Comparison of ENCODE assay signal across 23 cellular contexts in genomic region chr2:192119536-192119935, GRCh38.
DNase-seq lines count a peak whose midpoint lies in the region; ATAC-seq, FAIRE-seq and TF ChIP-seq lines count a peak whose summit lies in the region.
"Had no signal": no experiment of that assay in that cellular context is flagged by ENCODE, and none has a peak within 500 bp of the region (broad histone marks: within the 10 kb centered on the region; RNA-seq: fewer than 3 reads in every experiment).

No MANE protein-coding gene starts in this region.

- no peak overlapping the region for H3K9ac ChIP-seq in endothelial cell of umbilical vein (replicated peaks; ENCODE audit: extremely low read depth, insufficient read depth, low read length)
- H3K9ac ChIP-seq: BLaER1, SK-N-SH had no signal

- H2AFZ ChIP-seq in endothelial cell of umbilical vein (ENCODE audit: low read depth, low read length) (no peak overlapping the region), GM23338 (no peak overlapping the region)

- dilution Hi-C loops in endothelial cell of umbilical vein (cut with MboI; ENCODE audit: extremely low pct_ligation_motif_present, low sequenced_read_pairs): no loop called here

- no peaks in the 10 kb centered on the region for H3F3A ChIP-seq in GM23338 (replicated peaks; ENCODE audit: low read depth)

- intact Hi-C loops in endothelial cell of umbilical vein (cut with micrococcal nuclease): no loop called here

- POLR2A ChIA-PET in endothelial cell of umbilical vein (lab: Charles Lee): no interaction called here
- POLR2A ChIA-PET in activated CD4-positive, alpha-beta memory T cell treated with anti-CD3 and anti-CD28 coated beads, Interleukin-2, amount 10 ng/mL, durations not matched to agents 7 days and 5 days (lab: Charles Lee): no interaction called here

- no TSS peak for BruUV-seq in endothelial cell of umbilical vein (replicated peaks; lab: Mats Ljungman, UMichigan)

- H3K4me1 Mint-ChIP-seq in GM23338: no peaks in the 10 kb centered on the region
- H3K4me1 Mint-ChIP-seq in activated CD4-positive, alpha-beta memory T cell treated with anti-CD3 and anti-CD28 coated beads, Interleukin-2, amount 10 ng/mL, durations not matched to agents 7 days and 5 days: no peaks in the 10 kb centered on the region

- H3K4me3 ChIP-seq in endothelial cell of umbilical vein (replicated peaks in 1 of 3; ENCODE audit: insufficient read depth in 1 of 3, low read depth in 1 of 3, low read length in 3 of 3) (no peak overlapping the region), GM23338 (no peak overlapping the region)
- H3K4me3 ChIP-seq: BLaER1, MG63, Peyer's patch had no signal

- H3K27me3 ChIP-seq in endothelial cell of umbilical vein (ENCODE audit: control insufficient read depth in 2 of 2, insufficient read depth in 2 of 2, low read length in 2 of 2) (no peaks in the 10 kb centered on the region), GM23338 (ENCODE audit: insufficient read depth) (no peaks in the 10 kb centered on the region)
- H3K27me3 ChIP-seq: BLaER1, MG63, Peyer's patch had no signal

- H3K27ac ChIP-seq in endothelial cell of umbilical vein (ENCODE audit: insufficient read depth, low read depth, low read length): no peak overlapping the region
- no peak overlapping the region for H3K27ac ChIP-seq in GM23338 (ENCODE audit: low read depth)
- H3K27ac ChIP-seq: BLaER1, Peyer's patch had no signal

- no peak for TF ChIP-seq CTCF in endothelial cell of umbilical vein (IDR thresholded peaks at IDR 0.05; ENCODE audit: extremely low read depth in 1 of 2, insufficient read depth in 1 of 2, low read depth in 1 of 2, low read length in 2 of 2)
- no peak for TF ChIP-seq CTCF in GM23338 (conservative IDR thresholded peaks at IDR 0.05; ENCODE audit: low read depth in 2 of 2)
- no peak for TF ChIP-seq CTCF in D721Med (IDR thresholded peaks at IDR 0.05; ENCODE audit: insufficient read depth, missing control alignments)

- H3K79me2 ChIP-seq in endothelial cell of umbilical vein (ENCODE audit: control insufficient read depth, insufficient read depth, low read length) (no peaks in the 10 kb centered on the region), GM23338 (replicated peaks; ENCODE audit: insufficient read depth) (no peaks in the 10 kb centered on the region)

- H3K4me1 ChIP-seq in endothelial cell of umbilical vein (ENCODE audit: control insufficient read depth, extremely low read depth, insufficient read depth, low read length): no peaks in the 10 kb centered on the region
- H3K4me1 ChIP-seq in GM23338 (ENCODE audit: insufficient read depth): no peaks in the 10 kb centered on the region
- H3K4me1 ChIP-seq: BLaER1, Peyer's patch had no signal

- no peaks in the 10 kb centered on the region; the same call in 1 of the 2 replicates for H3K9me2 ChIP-seq in GM23338 (ENCODE audit: insufficient read depth)
- H3K9me2 ChIP-seq: SK-N-SH had no signal

- H3K36me3 Mint-ChIP-seq in GM23338 (ENCODE audit: low read depth): peaks cover 16% of the 10 kb centered on the region; the same call in 2 of the 3 replicates
- H3K36me3 Mint-ChIP-seq in activated CD4-positive, alpha-beta memory T cell treated with anti-CD3 and anti-CD28 coated beads, Interleukin-2, amount 10 ng/mL, durations not matched to agents 7 days and 5 days (ENCODE audit: low read depth): no peaks in the 10 kb centered on the region
- H3K36me3 Mint-ChIP-seq: CD4-positive, CD25-positive, alpha-beta regulatory T cell had no signal

- H3K9me1 ChIP-seq in endothelial cell of umbilical vein (replicated peaks; ENCODE audit: control insufficient read depth, extremely low read depth, insufficient read depth, low read length): no peaks in the 10 kb centered on the region

- no peak overlapping the region for H3K27ac Mint-ChIP-seq in GM23338
- no peak overlapping the region for H3K27ac Mint-ChIP-seq in activated CD4-positive, alpha-beta memory T cell treated with anti-CD3 and anti-CD28 coated beads, Interleukin-2, amount 10 ng/mL, durations not matched to agents 7 days and 5 days
- H3K27ac Mint-ChIP-seq: CD4-positive, CD25-positive, alpha-beta regulatory T cell had no signal

- FAIRE-seq in GM12891 (lab: Jason Lieb, UNC) (no peak), endothelial cell of umbilical vein (lab: Jason Lieb, UNC) (no peak), D721Med (lab: Jason Lieb, UNC) (no peak)
- FAIRE-seq: GM12892, GM19239 had no signal

- no peaks in the 10 kb centered on the region for H3K27me3 Mint-ChIP-seq in GM23338 (ENCODE audit: insufficient read depth, low read depth, poor library complexity)
- peaks cover 12% of the 10 kb centered on the region for H3K27me3 Mint-ChIP-seq in activated CD4-positive, alpha-beta memory T cell treated with anti-CD3 and anti-CD28 coated beads, Interleukin-2, amount 10 ng/mL, durations not matched to agents 7 days and 5 days

- no peak overlapping the region for H3K4me2 ChIP-seq in endothelial cell of umbilical vein (ENCODE audit: insufficient read depth, low read length)
- no peak overlapping the region for H3K4me2 ChIP-seq in GM23338
- H3K4me2 ChIP-seq: BLaER1, SK-N-SH had no signal

- CTCF ChIA-PET in endothelial cell of umbilical vein (lab: Charles Lee): interaction anchor here (1.2 kb wide), 1 partner anchor 43 kb away, joined by 7 read pairs; no protein-coding TSS in a partner anchor
- CTCF ChIA-PET in activated CD4-positive, alpha-beta memory T cell treated with anti-CD3 and anti-CD28 coated beads, Interleukin-2, amount 10 ng/mL, durations not matched to agents 7 days and 5 days (lab: Charles Lee): no interaction called here

- H3K9me3 ChIP-seq in endothelial cell of umbilical vein (replicated peaks; ENCODE audit: control insufficient read depth, insufficient read depth, low read length): no peaks in the 10 kb centered on the region
- H3K9me3 ChIP-seq: Peyer's patch, SK-N-SH had no signal

- H4K20me1 ChIP-seq in endothelial cell of umbilical vein (replicated peaks; ENCODE audit: control insufficient read depth, extremely low read depth, insufficient read depth, low read length): no peaks in the 10 kb centered on the region
- no peaks in the 10 kb centered on the region for H4K20me1 ChIP-seq in GM23338 (replicated peaks; ENCODE audit: insufficient read depth)
- H4K20me1 ChIP-seq: BLaER1 had no signal

- TF ChIP-seq POLR2A in GM12891 (IDR thresholded peaks at IDR 0.05; ENCODE audit: low read depth, low read length) (no peak), endothelial cell of umbilical vein (IDR thresholded peaks at IDR 0.05; ENCODE audit: low read depth, low read length) (no peak)

- DNase-seq in GM12891 (ENCODE audit: insufficient read length, low spot score) (no peak), NCI-H460 (ENCODE audit: extremely low read depth, low read depth) (peak; percentile 11), endothelial cell of umbilical vein (ENCODE audit: low read depth, low spot score) (peak; percentile 45), putamen (ENCODE audit: low spot score) (peak; percentile 30), GM23338 (ENCODE audit: low spot score) (no peak), D721Med (ENCODE audit: insufficient read length, low spot score) (no peak)
- DNase-seq in activated CD4-positive, alpha-beta memory T cell treated with anti-CD3 and anti-CD28 coated beads, Interleukin-2, amount 10 ng/mL, durations not matched to agents 7 days and 5 days: no peak
- DNase-seq: CD4-positive, CD25-positive, alpha-beta regulatory T cell; DMS53; H7; IMR-90; KG1; MG63; NCI-H2029; NCI-H510A; NCI-H69; OCI-M1; Peyer's patch; SK-N-SH; SW 1271 had no signal

- H3K4me3 Mint-ChIP-seq in GM23338: no peak overlapping the region
- H3K4me3 Mint-ChIP-seq in activated CD4-positive, alpha-beta memory T cell treated with anti-CD3 and anti-CD28 coated beads, Interleukin-2, amount 10 ng/mL, durations not matched to agents 7 days and 5 days: no peak overlapping the region
- H3K4me3 Mint-ChIP-seq: CD4-positive, CD25-positive, alpha-beta regulatory T cell had no signal

- no peak for ATAC-seq in GM23338

- H3K9me3 Mint-ChIP-seq in GM23338: peaks cover 16% of the 10 kb centered on the region
- H3K9me3 Mint-ChIP-seq in activated CD4-positive, alpha-beta memory T cell treated with anti-CD3 and anti-CD28 coated beads, Interleukin-2, amount 10 ng/mL, durations not matched to agents 7 days and 5 days: no peaks in the 10 kb centered on the region

- H3K36me3 ChIP-seq in endothelial cell of umbilical vein (ENCODE audit: control insufficient read depth in 2 of 2, extremely low read depth in 1 of 2, insufficient read depth in 2 of 2, low read length in 2 of 2) (no peaks in the 10 kb centered on the region), GM23338 (ENCODE audit: insufficient read depth) (no peaks in the 10 kb centered on the region; the same call in 1 of the 2 replicates)
- H3K36me3 ChIP-seq: BLaER1, MG63, Peyer's patch had no signal

TF ChIP-seq in GM12891, 5 proteins besides CTCF, POLR2A, EP300 and RAD21:
- TF ChIP-seq SPI1 (IDR thresholded peaks at IDR 0.05; ENCODE audit: low read depth, low read length): peak; percentile 39; the same call in 1 of the 2 replicates
- no peak for TF ChIP-seq POLR2AphosphoS5 (IDR thresholded peaks at IDR 0.05; ENCODE audit: low read depth, low read length)

TF ChIP-seq in endothelial cell of umbilical vein, 7 proteins besides CTCF, POLR2A, EP300 and RAD21:
- TF ChIP-seq EZH2 (IDR thresholded peaks at IDR 0.05; ENCODE audit: borderline replicate concordance, low read depth, low read length, severe bottlenecking) (no peak), FOS (IDR thresholded peaks at IDR 0.05; ENCODE audit: borderline replicate concordance, insufficient read depth, low read length) (no peak), POLR2AphosphoS5 (IDR thresholded peaks at IDR 0.05; ENCODE audit: insufficient read depth, low read depth, low read length) (no peak), GATA2 (IDR thresholded peaks at IDR 0.05; ENCODE audit: insufficient read depth, insufficient read length, low read depth, low read length) (no peak)
- TF ChIP-seq, protein P1, sequence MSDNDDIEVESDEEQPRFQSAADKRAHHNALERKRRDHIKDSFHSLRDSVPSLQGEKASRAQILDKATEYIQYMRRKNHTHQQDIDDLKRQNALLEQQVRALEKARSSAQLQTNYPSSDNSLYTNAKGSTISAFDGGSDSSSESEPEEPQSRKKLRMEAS (IDR thresholded peaks at IDR 0.05; ENCODE audit: insufficient read depth, insufficient read length): no peak

Comparison
In these comparisons a context has a peak if more than half of its experiments do, and no peak if none do; other contexts are left out.
1. DNase-seq: peak in NCI-H460 (single experiment), endothelial cell of umbilical vein (single experiment) and putamen (single experiment); none in GM12891 (single experiment), GM23338 (single experiment), D721Med (single experiment) and activated CD4-positive, alpha-beta memory T cell treated with anti-CD3 and anti-CD28 coated beads, Interleukin-2, amount 10 ng/mL, durations not matched to agents 7 days and 5 days (single experiment).